In the genomic region with DNA sequence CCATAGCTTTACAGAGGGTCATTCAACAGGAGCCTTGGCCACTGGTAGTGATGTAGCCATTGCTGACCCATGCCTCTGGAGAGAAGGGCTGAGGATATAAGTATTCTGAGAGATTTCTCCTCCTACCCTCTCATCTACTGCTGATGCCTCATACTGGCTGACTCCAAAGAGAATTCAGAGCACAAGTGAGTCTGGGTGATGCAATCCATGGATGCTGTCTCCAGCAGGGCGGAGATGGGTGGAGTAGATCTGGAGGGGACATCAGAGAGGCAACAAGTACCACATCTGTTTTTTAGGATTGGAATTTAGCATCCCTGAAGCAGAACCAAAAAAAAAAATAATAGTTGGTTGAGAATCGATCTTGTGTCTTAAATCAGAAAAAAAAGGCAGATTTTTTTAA, we compare ENCODE assay signal across 22 cellular contexts.
A peak's percentile ranks its signal among the peaks of the same experiment; 100 is the strongest.
DNase-seq lines count a peak whose midpoint lies in the region; ATAC-seq and TF ChIP-seq lines count a peak whose summit lies in the region.
"Had no signal": no experiment of that assay in that cellular context is flagged by ENCODE, and none has a peak within 500 bp of the region (broad histone marks: within the 10 kb centered on the region; RNA-seq: fewer than 3 reads in every experiment).

No MANE protein-coding gene starts in this region.

- no peak overlapping the region for H2AK9ac ChIP-seq in IMR-90 (replicated peaks; ENCODE audit: low read depth, low read length, poor library complexity)

- H3K27me3 ChIP-seq in IMR-90 (ENCODE audit: control insufficient read depth, insufficient read depth, low read length) (no peaks in the 10 kb centered on the region), mesenchymal stem cell (ENCODE audit: control insufficient read depth in 1 of 2, insufficient read depth in 1 of 2, low read length in 2 of 2) (no peaks in the 10 kb centered on the region)
- H3K27me3 ChIP-seq: BE2C, BLaER1 had no signal

- no peak overlapping the region for H3K27ac ChIP-seq in IMR-90 (ENCODE audit: insufficient read depth, low read length)
- no peak overlapping the region for H3K27ac ChIP-seq in mesenchymal stem cell (ENCODE audit: low read length, poor library complexity, severe bottlenecking)
- H3K27ac ChIP-seq: BLaER1 had no signal

- H4K8ac ChIP-seq in IMR-90 (ENCODE audit: low read depth in 2 of 2, low read length in 2 of 2) (no peak overlapping the region), mesenchymal stem cell (ENCODE audit: low read length) (peak overlapping the region; percentile 58)

- H3K36me3 ChIP-seq in IMR-90 (ENCODE audit: control insufficient read depth, insufficient read depth, low read length) (no peaks in the 10 kb centered on the region), mesenchymal stem cell (ENCODE audit: control insufficient read depth in 1 of 2, insufficient read depth in 2 of 2, low read depth in 1 of 2, low read length in 2 of 2) (no peaks in the 10 kb centered on the region)
- H3K36me3 ChIP-seq: BE2C, BLaER1 had no signal

- in situ Hi-C loops in IMR-90 (cut with MboI; ENCODE audit: low sequenced_read_pairs) = no loop called here

- no peak for TF ChIP-seq CTCF in IMR-90 (conservative IDR thresholded peaks at IDR 0.05; ENCODE audit: low read depth, low read length)

- H2BK12ac ChIP-seq in mesenchymal stem cell (ENCODE audit: low read length in 2 of 2) = peak overlapping the region in 1 of 2 experiments; percentile 90

- no CpG with 5 or more reads among the region's 2 CpGs for WGBS in IMR-90 (ENCODE audit: extremely low coverage in 2 of 2, insufficient read length in 1 of 2), 2 experiments
- 90% methylated on average over 1 of the region's 2 CpGs for WGBS in mesenchymal stem cell

- CTCF ChIA-PET in IMR-90 (lab: Yijun Ruan, JAX) = interaction anchor here (0.7 kb wide), 2 partner anchors 8 to 377 kb away, joined by 4 to 11 read pairs; no protein-coding TSS in a partner anchor

- TF ChIP-seq POLR2A in IMR-90 (IDR thresholded peaks at IDR 0.05; ENCODE audit: low read depth, low read length) = no peak

- H2BK5ac ChIP-seq in IMR-90 (ENCODE audit: low read depth, low read length, poor library complexity, severe bottlenecking) (no peak overlapping the region), mesenchymal stem cell (ENCODE audit: low read depth, low read length, poor library complexity, severe bottlenecking) (no peak overlapping the region)

- H2BK120ac ChIP-seq in IMR-90 (ENCODE audit: low read depth, low read length) (no peak overlapping the region; the same call in 1 of the 2 replicates), mesenchymal stem cell (ENCODE audit: low read depth, low read length) (no peak overlapping the region)

- H3K79me1 ChIP-seq in IMR-90 (ENCODE audit: low read depth in 1 of 2, low read length in 2 of 2) (no peaks in the 10 kb centered on the region), mesenchymal stem cell (replicated peaks; ENCODE audit: low read length, poor library complexity, severe bottlenecking) (no peaks in the 10 kb centered on the region)

- no peaks in the 10 kb centered on the region for H4K20me1 ChIP-seq in IMR-90 (ENCODE audit: insufficient read depth, low read length)
- H4K20me1 ChIP-seq: BLaER1 had no signal

- POLR2A ChIA-PET in IMR-90 (lab: Charles Lee; ENCODE audit: unreplicated experiment) = no interaction called here

- H3K9me1 ChIP-seq in IMR-90 (ENCODE audit: insufficient read depth, low read length) = no peaks in the 10 kb centered on the region

- no peak overlapping the region for H4K5ac ChIP-seq in IMR-90 (ENCODE audit: low read depth, low read length)

- dilution Hi-C loops in IMR-90 (cut with HindIII; ENCODE audit: low sequenced_read_pairs, unreplicated experiment) = no loop called here

- H3K4me3 ChIP-seq in IMR-90 (ENCODE audit: insufficient read depth, low read depth, low read length) (no peak overlapping the region), mesenchymal stem cell (ENCODE audit: insufficient read depth in 1 of 2, low read depth in 1 of 2, low read length in 2 of 2) (no peak overlapping the region)
- H3K4me3 ChIP-seq: BLaER1, GM12878 had no signal

- H3K4ac ChIP-seq in IMR-90 (ENCODE audit: low read depth, low read length) (no peak overlapping the region), mesenchymal stem cell (ENCODE audit: low read depth in 1 of 2, low read length in 2 of 2) (no peak overlapping the region)

- ATAC-seq in IMR-90 (ENCODE audit: low read depth) = no peak
- ATAC-seq in sciatic nerve = peak; percentile 41
- no peak for ATAC-seq in HG02840 (IDR thresholded peaks at IDR 0.05; ENCODE audit: low FRiP score, unreplicated experiment)
- no peak for ATAC-seq in GM19452 (IDR thresholded peaks at IDR 0.05; ENCODE audit: unreplicated experiment)
- ATAC-seq: GM12878 had no signal

- H2AK5ac ChIP-seq in IMR-90 (ENCODE audit: low read depth, low read length) (no peak overlapping the region), mesenchymal stem cell (ENCODE audit: low read length, severe bottlenecking) (no peak overlapping the region)

- H3K9ac ChIP-seq in IMR-90 (ENCODE audit: low read depth, low read length) = no peak overlapping the region
- H3K9ac ChIP-seq in mesenchymal stem cell (ENCODE audit: low read length) = no peak overlapping the region
- H3K9ac ChIP-seq: BLaER1 had no signal

- H3K18ac ChIP-seq in IMR-90 (ENCODE audit: low read depth, low read length) = no peak overlapping the region
- H3K18ac ChIP-seq in mesenchymal stem cell (ENCODE audit: low read depth in 1 of 2, low read length in 2 of 2) = peak overlapping the region in 1 of 2 experiments; percentile 46

- H2AFZ ChIP-seq in IMR-90 (replicated peaks; ENCODE audit: low read length, poor library complexity) (no peak overlapping the region), mesenchymal stem cell (ENCODE audit: low read depth, low read length) (no peak overlapping the region)

- H3K23ac ChIP-seq in IMR-90 (ENCODE audit: low read depth, low read length) (no peak overlapping the region), mesenchymal stem cell (ENCODE audit: low read length in 2 of 2) (no peak overlapping the region)

- no peak overlapping the region for H4K91ac ChIP-seq in IMR-90 (ENCODE audit: insufficient read depth, low read depth, low read length)
- H4K91ac ChIP-seq in mesenchymal stem cell (ENCODE audit: low read length) = no peak overlapping the region

- H2BK20ac ChIP-seq in IMR-90 (ENCODE audit: low read depth, low read length) = no peak overlapping the region

- no peak overlapping the region for H2BK15ac ChIP-seq in IMR-90 (ENCODE audit: low read depth, low read length)
- H2BK15ac ChIP-seq in mesenchymal stem cell (ENCODE audit: low read depth, poor library complexity, severe bottlenecking) = no peak overlapping the region

- no TSS peak for BruUV-seq in IMR-90 (replicated peaks; lab: Mats Ljungman, UMichigan)

- H3K56ac ChIP-seq in IMR-90 (ENCODE audit: extremely low read depth, insufficient read depth, low read length) = no peak overlapping the region

- intact Hi-C loops in IMR-90 (cut with micrococcal nuclease) (no loop called here), sciatic nerve (cut with DNase I) (no loop called here)

- H3K9me3 ChIP-seq in IMR-90 (ENCODE audit: control insufficient read depth, insufficient read depth, low read length) (no peaks in the 10 kb centered on the region), mesenchymal stem cell (ENCODE audit: control insufficient read depth, low read length) (no peaks in the 10 kb centered on the region)
- H3K9me3 ChIP-seq: BE2C, BLaER1 had no signal

- TF ChIP-seq RAD21 in IMR-90 (IDR thresholded peaks at IDR 0.05; ENCODE audit: low read length) = no peak

- no peak overlapping the region for H3K4me2 ChIP-seq in IMR-90 (ENCODE audit: low read depth, low read length)
- H3K4me2 ChIP-seq in mesenchymal stem cell (ENCODE audit: low read length, poor library complexity, severe bottlenecking) = no peak overlapping the region
- H3K4me2 ChIP-seq: BLaER1 had no signal

- H3K4me1 ChIP-seq in IMR-90 (ENCODE audit: control insufficient read depth, insufficient read depth, low read length) (no peaks in the 10 kb centered on the region), mesenchymal stem cell (ENCODE audit: control insufficient read depth, insufficient read depth, low read depth, low read length) (no peaks in the 10 kb centered on the region)
- H3K4me1 ChIP-seq: BE2C, BLaER1 had no signal

- H3K14ac ChIP-seq in IMR-90 (replicated peaks; ENCODE audit: low read depth, low read length) (no peak overlapping the region), mesenchymal stem cell (ENCODE audit: low read length in 2 of 2) (no peak overlapping the region)

- DNase-seq in IMR-90 (no peak), mesenchymal stem cell (no peak), sciatic nerve (ENCODE audit: low spot score) (no peak), DMS153 treated with DMSO at 0.1 percent for 48 hours (lab: John Stamatoyannopoulos, UW; ENCODE audit: unreplicated experiment) (no peak)
- DNase-seq: 8988T; ACHN; BE2C; C1 segment of cervical spinal cord; CD4-positive, alpha-beta memory T cell; CD4-positive, CD25-positive, alpha-beta regulatory T cell; CD8-positive, alpha-beta memory T cell; COR-L47; DMS 273 treated with DMSO at 0.1 percent for 48 hours; DMS53; DMS79; DND-41; EL; GDM1 had no signal

TF ChIP-seq in IMR-90, 13 proteins besides CTCF, POLR2A, EP300 and RAD21:
- no peak for TF ChIP-seq NFE2L2 (IDR thresholded peaks at IDR 0.05; ENCODE audit: low read depth, low read length)
- TF ChIP-seq CEBPB (IDR thresholded peaks at IDR 0.05; ENCODE audit: low read depth, low read length) = 0 out of 2 replicates have a peak, but pooled peaks have one; percentile 13
TF ChIP-seq in IMR-90: peak in this region for 1.
